In the genomic region with DNA sequence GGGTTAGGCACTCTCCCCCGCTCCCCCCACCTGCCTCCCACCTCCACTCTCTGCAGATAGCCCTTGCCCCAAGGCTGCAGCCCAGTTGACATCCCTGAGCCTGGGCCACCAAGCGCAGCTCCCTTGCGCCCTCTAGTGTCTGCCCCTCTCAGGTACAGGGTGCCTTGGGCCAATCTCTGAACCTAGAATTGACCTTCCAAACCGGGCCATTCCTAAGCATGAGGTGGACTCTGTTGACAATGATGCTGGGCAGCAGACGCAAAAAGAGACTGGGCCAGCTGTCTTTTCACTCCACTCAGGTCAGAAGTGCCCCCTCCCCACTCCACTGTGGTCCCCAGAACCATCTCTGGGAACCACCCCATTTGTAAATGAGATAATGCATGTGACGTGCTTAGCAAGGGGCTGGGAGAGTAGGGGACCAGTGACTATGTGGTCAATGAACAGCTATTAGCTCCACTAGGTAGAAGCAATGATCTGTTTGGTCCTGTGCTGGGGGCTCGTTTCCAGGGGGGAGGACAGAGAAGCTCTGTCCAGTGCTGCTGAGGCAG, we compare ENCODE assay signal across 8 cellular contexts. TPM values are rescaled to one million over a fixed set of nuclear protein-coding genes. Genes with fewer than 3 reads are reported as not detected.
A peak's percentile ranks its signal among the peaks of the same experiment; 100 is the strongest.
DNase-seq lines count a peak whose midpoint lies in the region; ATAC-seq and TF ChIP-seq lines count a peak whose summit lies in the region.

No MANE protein-coding gene starts in this region.

- peak; percentile 11 for DNase-seq in NCI-H146 (lab: John Stamatoyannopoulos, UW)
- DNase-seq in NCI-H146 treated with DMSO at 0.1 percent for 48 hours (lab: John Stamatoyannopoulos, UW; ENCODE audit: unreplicated experiment) = no peak
- peak; percentile 54 for DNase-seq in M059J (ENCODE audit: low read depth)
- DNase-seq in activated CD4-positive, CD25-positive, alpha-beta regulatory T cell (lab: John Stamatoyannopoulos, UW) = peak; percentile 66 to 76 (median 69)
- DNase-seq in cardiac fibroblast (ENCODE audit: low read depth in 2 of 2) = peak; percentile 57 to 65
- DNase-seq in left kidney (ENCODE audit: low read depth, low spot score) = peak; percentile 77
- DNase-seq in stimulated activated CD4-positive, alpha-beta T cell treated with anti-CD3 and anti-CD28 coated beads, TNF-alpha, amount 100 ng/mL, for 24 hours (ENCODE audit: low read depth in 3 of 3) = peak; percentile 68 to 83 (median 74)

- H3K4me3 ChIP-seq in cardiac fibroblast (replicated peaks in 1 of 2; ENCODE audit: low read depth in 2 of 2, low read length in 2 of 2) = no peak overlapping the region

- TF ChIP-seq CTCF in cardiac fibroblast (IDR thresholded peaks at IDR 0.05; ENCODE audit: low read depth, low read length) = peak; percentile 99

- ATAC-seq in GM18858 (IDR thresholded peaks at IDR 0.05; ENCODE audit: unreplicated experiment) = no peak

RNA-seq across cellular contexts. Expression of a gene that starts 43.3 kb away (rescaled TPM):
- total RNA-seq in M059J (2014; rRNA removed; shearing (Covaris generic)) = 0.91 and 1.5 TPM in 2 replicates

RNA-seq across cellular contexts. Expression of a gene that starts 60.0 kb away (rescaled TPM):
- 42.9 and 75.2 TPM in 2 replicates for total RNA-seq in M059J (2014; rRNA removed; shearing (Covaris generic))
